In genomic region chr15:67311751-67312150, GRCh38 we compare ENCODE assay signal across 30 cellular contexts.
"Had no signal": no experiment of that assay in that cellular context is flagged by ENCODE, and none has a peak within 500 bp of the region (broad histone marks: within the 10 kb centered on the region; RNA-seq: fewer than 3 reads in every experiment).

No MANE protein-coding gene starts in this region.

- H3K9me3 ChIP-seq: adrenal gland, body of pancreas, heart left ventricle had no signal

- H3K36me3 ChIP-seq: adrenal gland, heart left ventricle had no signal

- H3K27me3 ChIP-seq: adrenal gland, body of pancreas, dorsolateral prefrontal cortex, heart left ventricle had no signal

- H3K4me1 ChIP-seq: adrenal gland, body of pancreas, heart left ventricle had no signal

- H3K27ac ChIP-seq: adrenal gland, body of pancreas, coronary artery, dorsolateral prefrontal cortex, heart left ventricle had no signal

- ATAC-seq: activated CD4-positive, alpha-beta T cell treated with anti-CD3 and anti-CD28 coated beads for 36 hours; activated CD8-positive, alpha-beta memory T cell treated with anti-CD3 and anti-CD28 coated beads, Interleukin-2, amount 10 ng/mL, durations not matched to agents 7 days and 5 days; activated CD8-positive, alpha-beta T cell treated with anti-CD3 and anti-CD28 coated beads, Interleukin-2, amount 10 ng/mL, durations not matched to agents 7 days and 5 days; activated naive CD8-positive, alpha-beta T cell treated with anti-CD3 and anti-CD28 coated beads, Interleukin-2, amount 50 U/mL, for 24 hours; body of pancreas; esophagus mucosa; heart left ventricle; T-helper 17 cell had no signal

- H3K4me3 ChIP-seq: adrenal gland, body of pancreas, coronary artery, dorsolateral prefrontal cortex, heart left ventricle had no signal

- DNase-seq: activated CD4-positive, alpha-beta memory T cell treated with anti-CD3 and anti-CD28 coated beads for 36 hours; activated CD4-positive, alpha-beta T cell treated with anti-CD3 and anti-CD28 coated beads for 36 hours; activated CD4-positive, alpha-beta T cell treated with anti-CD3 and anti-CD28 coated beads, Interleukin-2, amount 10 ng/mL, durations not matched to agents 24 days and 14 days; activated CD4-positive, CD25-positive, alpha-beta regulatory T cell; activated CD4-positive, CD25-positive, alpha-beta regulatory T cell treated with anti-CD3 and anti-CD28 coated beads, Interleukin-2, amount 50 U/mL, for 72 hours; activated CD8-positive, alpha-beta memory T cell treated with anti-CD3 and anti-CD28 coated beads, Interleukin-2, amount 10 ng/mL, durations not matched to agents 7 days and 5 days; activated CD8-positive, alpha-beta memory T cell treated with anti-CD3 and anti-CD28 coated beads, Interleukin-2, amount 50 U/mL, for 4 hours; activated CD8-positive, alpha-beta T cell treated with anti-CD3 and anti-CD28 coated beads, Interleukin-2, amount 10 ng/mL, durations not matched to agents 7 days and 5 days; activated effector memory CD4-positive, alpha-beta T cell treated with anti-CD3 and anti-CD28 coated beads, Interleukin-2, amount 50 U/mL, for 16 hours; activated naive CD4-positive, alpha-beta T cell treated with anti-CD3 and anti-CD28 coated beads for 36 hours; activated naive CD8-positive, alpha-beta T cell treated with anti-CD3 and anti-CD28 coated beads for 36 hours; activated naive CD8-positive, alpha-beta T cell treated with anti-CD3 and anti-CD28 coated beads, Interleukin-2, amount 50 U/mL, for 24 hours; activated T-cell treated with anti-CD3 and anti-CD28 coated beads, Interleukin-2, amount 50 U/mL, for 1 hour; activated T-cell treated with anti-CD3 and anti-CD28 coated beads, Interleukin-2, amount 50 U/mL, for 48 hours; adrenal gland; amygdala; aorta; body of pancreas; caudate nucleus; cerebellar nuclear complex; dorsolateral prefrontal cortex; effector memory CD4-positive, alpha-beta T cell; endodermal cell; foreskin fibroblast; glutamatergic neuron; heart left ventricle; T-helper 17 cell; T1000 had no signal
